Comparison of ENCODE assay signal across 28 cellular contexts in the genomic region with DNA sequence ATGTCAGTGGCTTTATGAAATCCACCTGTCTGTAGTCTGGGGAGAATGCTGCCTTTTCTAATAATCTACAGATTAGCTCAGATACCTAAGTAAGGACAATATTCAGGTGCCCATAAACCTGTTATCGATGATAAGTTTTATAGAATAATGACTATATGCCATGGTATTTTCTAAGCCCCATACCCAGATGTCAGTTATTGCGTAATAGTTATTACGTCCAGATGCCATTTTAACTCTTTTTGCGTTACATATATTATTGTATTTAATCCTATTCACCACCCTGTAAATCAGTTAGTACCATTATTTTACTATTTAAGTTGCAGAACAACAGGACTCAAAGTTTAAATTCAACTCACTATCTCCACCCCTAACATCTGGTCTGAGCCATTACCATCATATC.
"Had no signal": no experiment of that assay in that cellular context is flagged by ENCODE, and none has a peak within 500 bp of the region (broad histone marks: within the 10 kb centered on the region; RNA-seq: fewer than 3 reads in every experiment).

No MANE protein-coding gene starts in this region.

- H3K27ac ChIP-seq: neural progenitor cell, ovary, parathyroid adenoma, psoas muscle, skin epidermis, spleen, suprapubic skin, testis, tibial artery, transverse colon, upper lobe of right lung, uterus had no signal

- H3K36me3 ChIP-seq: neural progenitor cell, ovary, spleen, suprapubic skin, tibial artery, transverse colon, upper lobe of right lung, uterus had no signal

- H3K4me3 ChIP-seq: neural progenitor cell, ovary, psoas muscle, skin epidermis, smooth muscle cell, spleen, suprapubic skin, testis, tibial artery, transverse colon, upper lobe of right lung, uterus had no signal

- H3K9ac ChIP-seq: neural progenitor cell, parathyroid adenoma had no signal

- DNase-seq: natural killer cell; occipital lobe; ovary; posterior cingulate gyrus; psoas muscle; right cardiac atrium; spleen; stimulated activated CD4-positive, alpha-beta T cell treated with anti-CD3 and anti-CD28 coated beads, Interleukin-12 subunit alpha, Interleukin-12 subunit beta, amount 100 ng/mL, for 4 hours; stimulated activated CD4-positive, alpha-beta T cell treated with anti-CD3 and anti-CD28 coated beads, Interleukin-1b, Interleukin-23, amount 100 ng/mL, for 48 hours; stimulated activated CD4-positive, alpha-beta T cell treated with anti-CD3 and anti-CD28 coated beads, Interleukin-4, amount 100 ng/mL, for 1 hour; stimulated activated CD4-positive, alpha-beta T cell treated with anti-CD3 and anti-CD28 coated beads, Interleukin-4, amount 100 ng/mL, for 4 hours; stimulated activated CD8-positive, alpha-beta memory T cell treated with anti-CD3 and anti-CD28 coated beads, Interleukin-4, amount 100 ng/mL, for 48 hours; stimulated activated naive CD4-positive, alpha-beta T cell; stimulated activated naive CD8-positive, alpha-beta T cell treated with anti-CD3 and anti-CD28 coated beads, Interleukin-15, amount 100 ng/mL, for 72 hours; stimulated activated naive CD8-positive, alpha-beta T cell treated with anti-CD3 and anti-CD28 coated beads, Interleukin-15, Interleukin-2, amounts not matched to agents 100 U/mL and 50 U/mL, for 24 hours; substantia nigra; testis; tibial artery; transverse colon; upper lobe of right lung; uterus had no signal

- H3K9me3 ChIP-seq: ovary, psoas muscle, spleen, suprapubic skin, testis, tibial artery, transverse colon, upper lobe of right lung, uterus had no signal

- H3K27me3 ChIP-seq: neural progenitor cell, spleen, suprapubic skin, testis, tibial artery, transverse colon, upper lobe of right lung, uterus had no signal

- H3K79me2 ChIP-seq: parathyroid adenoma had no signal

- H3K4me1 ChIP-seq: neural progenitor cell, parathyroid adenoma, psoas muscle, spleen, suprapubic skin, testis, tibial artery, transverse colon, upper lobe of right lung, uterus had no signal

- H3K4me2 ChIP-seq: neural progenitor cell, smooth muscle cell had no signal

- ATAC-seq: natural killer cell; psoas muscle; right cardiac atrium; sciatic nerve; stimulated activated memory B cell treated with anti-CD40 and anti-IgM and Interleukin-4, amounts not matched to agents 10 μg/mL and 1 μg/mL and 100 μg/mL, for 72 hours; stimulated activated naive CD8-positive, alpha-beta T cell treated with anti-CD3 and anti-CD28 coated beads, Interleukin-15, amount 100 ng/mL, for 72 hours; stimulated activated naive CD8-positive, alpha-beta T cell treated with anti-CD3 and anti-CD28 coated beads, Interleukin-15, Interleukin-2, amounts not matched to agents 100 U/mL and 50 U/mL, for 24 hours; upper lobe of right lung had no signal

- H2AFZ ChIP-seq: neural progenitor cell, parathyroid adenoma had no signal
